Comparison of ENCODE assay signal across 24 cellular contexts in the genomic region with DNA sequence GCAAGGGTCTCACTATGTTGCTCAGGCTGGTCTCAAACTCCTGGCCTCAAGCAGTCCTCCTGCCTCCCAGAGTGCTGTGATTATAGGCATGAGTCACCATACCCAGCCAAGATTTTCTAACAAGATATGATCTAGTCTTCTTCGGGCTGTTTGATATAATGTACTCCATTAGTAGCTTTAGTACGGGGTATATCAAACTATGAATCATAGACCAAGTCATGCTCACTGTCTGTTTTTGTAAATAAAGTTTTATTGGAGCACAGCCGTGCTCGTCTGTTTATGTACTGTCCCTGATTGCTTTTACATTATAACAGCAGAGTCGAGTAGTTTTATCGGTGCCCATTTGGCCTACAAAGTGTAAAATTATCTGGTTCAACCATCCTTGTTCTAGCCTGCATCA. TPM values are rescaled to one million over a fixed set of nuclear protein-coding genes. Genes with fewer than 3 reads are reported as not detected.
DNase-seq lines count a peak whose midpoint lies in the region; ATAC-seq, FAIRE-seq and TF ChIP-seq lines count a peak whose summit lies in the region.
"Had no signal": no experiment of that assay in that cellular context is flagged by ENCODE, and none has a peak within 500 bp of the region (broad histone marks: within the 10 kb centered on the region; RNA-seq: fewer than 3 reads in every experiment).

No MANE protein-coding gene starts in this region.

- TF ChIP-seq CTCF in A549 (IDR thresholded peaks at IDR 0.05) (no peak), K562 (IDR thresholded peaks at IDR 0.05 in 2 of 3, conservative IDR thresholded peaks at IDR 0.05 in 1 of 3; ENCODE audit: insufficient read depth in 2 of 3, low read depth in 1 of 3, low read length in 3 of 3) (no peak), adrenal gland (IDR thresholded peaks at IDR 0.05) (no peak)

- no peak overlapping the region for H2AFZ ChIP-seq in K562 (ENCODE audit: low read depth, low read length)
- H2AFZ ChIP-seq: hepatocyte had no signal

- H3K9ac ChIP-seq in K562 (ENCODE audit: insufficient read depth in 1 of 2, low read depth in 2 of 2, low read length in 2 of 2) = no peak overlapping the region
- H3K9ac ChIP-seq: BLaER1 had no signal

- H3K4me1 ChIP-seq in A549 (no peaks in the 10 kb centered on the region), K562 (replicated peaks in 1 of 2; ENCODE audit: control insufficient read depth in 2 of 2, insufficient read depth in 2 of 2, low read length in 2 of 2) (no peaks in the 10 kb centered on the region), adrenal gland (replicated peaks in 1 of 2) (no peaks in the 10 kb centered on the region)

- H3K9me3 ChIP-seq in A549 = no peaks in the 10 kb centered on the region
- H3K9me3 ChIP-seq in K562 (replicated peaks; ENCODE audit: control insufficient read depth, insufficient read depth, low read depth, low read length) = no peaks in the 10 kb centered on the region
- no peaks in the 10 kb centered on the region for H3K9me3 ChIP-seq in adrenal gland (replicated peaks in 1 of 3)
- H3K9me3 ChIP-seq: BLaER1, left ventricle myocardium inferior had no signal

- in situ Hi-C loops in K562 (cut with MboI) = no loop called here

- intact Hi-C loops in K562 (cut with micrococcal nuclease) = no loop called here
- intact Hi-C loops in posterior vena cava (cut with DNase I) = no loop called here
- intact Hi-C loops in adrenal gland (cut with DNase I) = no loop called here

- peaks cover 73% of the 10 kb centered on the region for H3K36me3 ChIP-seq in K562 (ENCODE audit: control insufficient read depth, insufficient read depth, low read length)
- H3K36me3 ChIP-seq in adrenal gland (replicated peaks in 1 of 2) = peaks cover 0 to 77% of the 10 kb centered on the region in 2 donors

- no peak for TF ChIP-seq POLR2A in A549 (IDR thresholded peaks at IDR 0.05; ENCODE audit: low read length)
- no peak for TF ChIP-seq POLR2A in K562 (conservative IDR thresholded peaks at IDR 0.05)
- no peak for TF ChIP-seq POLR2A in adrenal gland (IDR thresholded peaks at IDR 0.05)

- 59% methylated on average over 6 of the region's 6 CpGs for WGBS in A549 (ENCODE audit: missing lambda C conversion rate)
- 82% methylated on average over 6 of the region's 6 CpGs for WGBS in K562 (ENCODE audit: insufficient coverage, low coverage, missing lambda C conversion rate)
- WGBS in adrenal gland, 4 donors = 90 to 94% (median 92%) methylated on average over 6 of the region's 6 CpGs

- CTCF ChIA-PET in A549 (lab: Yijun Ruan, JAX) = no interaction called here
- CTCF ChIA-PET in K562 (lab: Yijun Ruan, JAX; ENCODE audit: low intra/inter-chr PET ratio) = no interaction called here

- no TSS peak for BruUV-seq in K562 (replicated peaks; lab: Mats Ljungman, UMichigan)

- TF ChIP-seq EP300 in A549 (IDR thresholded peaks at IDR 0.05) = no peak
- no peak for TF ChIP-seq EP300 in K562 (IDR thresholded peaks at IDR 0.05; ENCODE audit: low read length)

- ATAC-seq in A549 (no peak), K562 (no peak)
- ATAC-seq: naive thymus-derived CD8-positive, alpha-beta T cell had no signal

- no peak overlapping the region for H3K27ac ChIP-seq in A549
- H3K27ac ChIP-seq in K562 (ENCODE audit: extremely low read depth, low read depth, low read length) = no peak overlapping the region
- H3K27ac ChIP-seq in adrenal gland = no peak overlapping the region
- H3K27ac ChIP-seq: BLaER1, hepatocyte, left ventricle myocardium inferior had no signal

- TF ChIP-seq RAD21 in A549 (conservative IDR thresholded peaks at IDR 0.05 in 1 of 2, IDR thresholded peaks at IDR 0.05 in 1 of 2) (no peak), K562 (CRISPR knock-in tag; conservative IDR thresholded peaks at IDR 0.05 in 1 of 2, IDR thresholded peaks at IDR 0.05 in 1 of 2) (no peak)

- H4K20me1 ChIP-seq in K562 (replicated peaks; ENCODE audit: control insufficient read depth, insufficient read depth, low read length) = no peaks in the 10 kb centered on the region

- H3K27me3 ChIP-seq in K562 (ENCODE audit: control insufficient read depth in 2 of 2, insufficient read depth in 2 of 2, low read length in 2 of 2) (no peaks in the 10 kb centered on the region), adrenal gland (no peaks in the 10 kb centered on the region)
- H3K27me3 ChIP-seq: BLaER1, hepatocyte had no signal

- no peaks in the 10 kb centered on the region for H3K79me2 ChIP-seq in K562 (ENCODE audit: control insufficient read depth, insufficient read depth, low read length)
- H3K79me2 ChIP-seq: hepatocyte had no signal

- H3K4me3 ChIP-seq in A549 (no peak overlapping the region), K562 (no peak overlapping the region), adrenal gland (no peak overlapping the region)
- H3K4me3 ChIP-seq: BLaER1, hepatocyte, left ventricle myocardium inferior had no signal

- DNase-seq in A549 (ENCODE audit: low read depth in 1 of 2, low spot score in 1 of 2) (peak in 1 of 2 experiments; percentile 9), HCEC 1CT (peak; percentile 28), NCI-H226 (peak; percentile 43), K562 (ENCODE audit: extremely low read depth in 1 of 4, low spot score in 3 of 4) (no peak), posterior vena cava (ENCODE audit: low spot score) (no peak), adrenal gland (no peak), Ammon's horn (ENCODE audit: low spot score) (no peak)
- no peak for DNase-seq in effector CD4-positive, alpha-beta T cell
- DNase-seq: activated CD4-positive, alpha-beta memory T cell treated with anti-CD3 and anti-CD28 coated beads, Interleukin-2, amount 10 ng/mL, durations not matched to agents 7 days and 5 days; activated effector memory CD4-positive, alpha-beta T cell treated with anti-CD3 and anti-CD28 coated beads, Interleukin-2, amount 50 U/mL, for 16 hours; COR-L47; DMS79; effector memory CD4-positive, alpha-beta T cell; left ventricle myocardium inferior; midbrain; naive thymus-derived CD8-positive, alpha-beta T cell; NCI-H2029 treated with DMSO at 0.1 percent for 48 hours; NCI-H82; SHP77; substantia nigra had no signal

- no peaks in the 10 kb centered on the region for H3K9me1 ChIP-seq in K562 (ENCODE audit: control insufficient read depth, insufficient read depth, low read length)

- FAIRE-seq in A549 (lab: Jason Lieb, UNC) (no peak), K562 (lab: Jason Lieb, UNC) (no peak)
- FAIRE-seq: frontal cortex, GM12892 had no signal

- POLR2A ChIA-PET in A549 (lab: Yijun Ruan, JAX) (no interaction called here), K562 (lab: Yijun Ruan, JAX) (interaction anchor here (1.1 kb wide), 1 partner anchor 10 kb away, joined by 3 read pairs; no protein-coding TSS in a partner anchor)

- H3K4me2 ChIP-seq in A549 (no peak overlapping the region), K562 (ENCODE audit: insufficient read depth, low read length) (no peak overlapping the region)
- H3K4me2 ChIP-seq: BLaER1, hepatocyte had no signal

TF ChIP-seq in A549, 52 proteins besides CTCF, POLR2A, EP300 and RAD21:
- TF ChIP-seq FOSL2 (IDR thresholded peaks at IDR 0.05) (no peak), FOSL2 (CRISPR knock-in tag; IDR thresholded peaks at IDR 0.05) (peak; percentile 14; the same call in 1 of the 2 replicates), MAFK (IDR thresholded peaks at IDR 0.05; ENCODE audit: partially characterized antibody) (no peak)

TF ChIP-seq in K562, 482 proteins besides CTCF, POLR2A, EP300 and RAD21 (continues in another document):
- peak; percentile 58 for TF ChIP-seq FOSL1 (tag; conservative IDR thresholded peaks at IDR 0.05)
- TF ChIP-seq ZNF184 (CRISPR knock-in tag; IDR thresholded peaks at IDR 0.05) = no peak
- TF ChIP-seq BRD4 (IDR thresholded peaks at IDR 0.05) = no peak
- TF ChIP-seq RBFOX2 (IDR thresholded peaks at IDR 0.05; ENCODE audit: low read depth, low read length) = no peak
- TF ChIP-seq WHSC1 (IDR thresholded peaks at IDR 0.05; ENCODE audit: low read length) = no peak

RNA-seq across cellular contexts. Expression of gene GRIK4, which starts 43.9 kb away (rescaled TPM):
- polyA plus RNA-seq in A549 (2011; rRNA removed) (0.01 and 0.03 TPM in 2 replicates), A549 (2017; fragmentation: RNase III; extraction: RNeasy Plus Mini Kit Qiagen cat#74134 plus additional on column Dnase treatment) (not detected in 3 replicates), K562 (2011; rRNA removed) (not detected in 2 replicates), K562 (2014; fragmentation: Illumina TruSeq; extraction: Trizol) (not detected in 2 replicates), K562 (2014; fragmentation: Nextera tagmentation; extraction: Ambion mirVana) (not detected), K562 (2014; rRNA removed) (not detected in 2 replicates), adrenal gland (1 to 10 TPM in 2 of 3 donors, under 1 TPM in 1; 0.97 to 1.3 (median 1.2) TPM)
- polyA plus RNA-seq in A549 (2012; cell fraction: cytosol; rRNA removed) = 0.01 TPM in 2 replicates
- 0.01 TPM in 1 of 2 replicates, not detected in the other for polyA plus RNA-seq in A549 (2012; cell fraction: nucleus; rRNA removed)
- 0.24 TPM in 1 of 2 replicates, not detected in the other for polyA minus RNA-seq in A549 (2011; rRNA and poly(A)+ RNA removed)
- not detected in 2 replicates for total RNA-seq in K562 (2011; cell fraction: chromatin; rRNA removed; ENCODE audit: low replicate concordance)
- total RNA-seq in K562 (2011; cell fraction: nucleolus; rRNA removed) = not detected in 2 replicates
- total RNA-seq in K562 (2011; cell fraction: nucleoplasm; rRNA removed) = not detected in 2 replicates
- total RNA-seq in K562 (2014; rRNA removed) (not detected in 2 replicates), K562 (2014; rRNA removed; fragmentation: Illumina TruSeq; extraction: Trizol) (not detected in 2 replicates), K562 (2015; rRNA removed; fragmentation: Illumina TruSeq; extraction: Trizol) (not detected in 2 replicates), K562 (2021) (not detected in 2 replicates), posterior vena cava (under 1 TPM in 1 of 2 donors, not detected in 1; 0.19 TPM), adrenal gland (1 to 10 TPM; 2.0 to 4.8 (median 3.9) TPM)
- polyA plus RNA-seq in K562 (2011; cell fraction: cytosol; rRNA removed) = not detected in 2 replicates
- 0.06 TPM in 1 of 2 replicates, not detected in the other for polyA plus RNA-seq in K562 (2011; cell fraction: nucleus; rRNA removed)
- 0.08 TPM in 1 of 2 replicates, not detected in the other for polyA plus RNA-seq in K562 (2012)
- not detected in 2 replicates for polyA minus RNA-seq in K562 (2011; rRNA and poly(A)+ RNA removed)
- not detected in 2 replicates for polyA minus RNA-seq in K562 (2011; cell fraction: cytosol; rRNA and poly(A)+ RNA removed)
- not detected in 2 replicates for polyA minus RNA-seq in K562 (2011; cell fraction: nucleus; rRNA and poly(A)+ RNA removed)
- total RNA-seq: activated CD4-positive, alpha-beta memory T cell treated with anti-CD3 and anti-CD28 coated beads, Interleukin-2, amount 10 ng/mL, durations not matched to agents 7 days and 5 days; naive thymus-derived CD8-positive, alpha-beta T cell had no signal
- polyA plus RNA-seq: naive thymus-derived CD8-positive, alpha-beta T cell had no signal

Comparison
In these comparisons a context has a peak if more than half of its experiments do, and no peak if none do; other contexts are left out.
1. DNase-seq: peak in HCEC 1CT (single experiment) and NCI-H226 (single experiment); none in K562 (0 of 4), effector CD4-positive, alpha-beta T cell (single experiment), posterior vena cava (single experiment), adrenal gland (0 of 7) and Ammon's horn (single experiment).